In genomic region chr11:65316979-65317786, GRCh38 we compare ENCODE assay signal across 8 cellular contexts. TPM values are rescaled to one million over a fixed set of nuclear protein-coding genes. Genes with fewer than 3 reads are reported as not detected.
DNase-seq lines count a peak whose midpoint lies in the region; ATAC-seq, FAIRE-seq and TF ChIP-seq lines count a peak whose summit lies in the region.

No MANE protein-coding gene starts in this region.

- H3K27me3 Mint-ChIP-seq in Caco-2 (ENCODE audit: insufficient read depth, unreplicated experiment) = no peaks in the 10 kb centered on the region

- no peak overlapping the region for H3K4ac ChIP-seq in neuronal stem cell (ENCODE audit: low read length)

- POLR2A ChIA-PET in Caco-2 (lab: Charles Lee) = interaction anchor here (1.0 to 1.6 kb wide), 4 partner anchors 22 to 56 kb away, joined by 3 to 7 read pairs (median 4); partner anchors contain the start of gene POLA2

- H3K27me3 ChIP-seq in Caco-2 (replicated peaks; ENCODE audit: control insufficient read depth, insufficient read depth, low read length) = no peaks in the 10 kb centered on the region
- peaks cover 15% of the 10 kb centered on the region for H3K27me3 ChIP-seq in NT2/D1 (ENCODE audit: insufficient read depth, insufficient read length)
- H3K27me3 ChIP-seq in neuronal stem cell (ENCODE audit: control insufficient read depth in 3 of 3, insufficient read depth in 3 of 3, low read depth in 1 of 3, low read length in 3 of 3) = peaks cover 0 to 10% (median 0%) of the 10 kb centered on the region in 3 experiments

- H4K8ac ChIP-seq in neuronal stem cell (ENCODE audit: low read depth, low read length) = no peak overlapping the region

- peak overlapping the region; percentile 32 for H3K4me2 ChIP-seq in neuronal stem cell (ENCODE audit: insufficient read depth, low read length, poor library complexity, severe bottlenecking)

- CTCF ChIA-PET in Caco-2 (lab: Charles Lee) = interaction anchor here (0.7 to 6.5 kb wide), 7 partner anchors 8 to 259 kb away, joined by 3 to 337 read pairs (median 7); partner anchors contain the start of genes DPF2 and EHBP1L1

- H4K91ac ChIP-seq in neuronal stem cell (ENCODE audit: low read depth, low read length, poor library complexity) = no peak overlapping the region

- H3K4me1 ChIP-seq in Caco-2 (peaks cover 23% of the 10 kb centered on the region), NT2/D1 (ENCODE audit: insufficient read depth, insufficient read length) (peaks cover 30% of the 10 kb centered on the region), neuronal stem cell (ENCODE audit: control insufficient read depth in 2 of 2, insufficient read depth in 1 of 2, low read depth in 1 of 2, low read length in 2 of 2) (peaks cover 12 to 14% of the 10 kb centered on the region in 2 donors)

- intact Hi-C loops in Caco-2 (cut with micrococcal nuclease; ENCODE audit: unreplicated experiment) = no loop called here

- peaks cover 21% of the 10 kb centered on the region for H3K4me1 Mint-ChIP-seq in Caco-2 (ENCODE audit: low read depth, unreplicated experiment)

- no peak overlapping the region for H2BK5ac ChIP-seq in neuronal stem cell (ENCODE audit: low read length)

- H3K9me3 ChIP-seq in Caco-2 = no peaks in the 10 kb centered on the region
- no peaks in the 10 kb centered on the region for H3K9me3 ChIP-seq in NT2/D1 (ENCODE audit: insufficient read depth, low read length)
- no peaks in the 10 kb centered on the region for H3K9me3 ChIP-seq in neuronal stem cell (replicated peaks in 1 of 2; ENCODE audit: control insufficient read depth in 2 of 2, insufficient read depth in 1 of 2, low read depth in 1 of 2, low read length in 2 of 2)

- H3K36me3 Mint-ChIP-seq in Caco-2 (ENCODE audit: insufficient read depth, unreplicated experiment) = peaks cover 62% of the 10 kb centered on the region

- H3K9ac ChIP-seq in NT2/D1 (ENCODE audit: insufficient read length, low read depth) (peak overlapping the region; percentile 53), neuronal stem cell (ENCODE audit: low read depth, low read length, poor library complexity) (no peak overlapping the region)

- peaks cover 3% of the 10 kb centered on the region for H3K79me1 ChIP-seq in neuronal stem cell (ENCODE audit: low read depth, low read length)

- peak overlapping the region; percentile 68 for H3K18ac ChIP-seq in neuronal stem cell (ENCODE audit: low read length)

- no peak for TF ChIP-seq CTCF in Caco-2 (IDR thresholded peaks at IDR 0.05; ENCODE audit: insufficient read depth in 1 of 2, low read depth in 1 of 2, low read length in 1 of 2, severe bottlenecking in 1 of 2, unreplicated experiment in 1 of 2)

- peaks cover 8% of the 10 kb centered on the region for H3K36me3 ChIP-seq in Caco-2 (ENCODE audit: control insufficient read depth, insufficient read depth, low read length)
- peaks cover 39% of the 10 kb centered on the region for H3K36me3 ChIP-seq in NT2/D1 (ENCODE audit: insufficient read depth, insufficient read length, low read length)
- H3K36me3 ChIP-seq in neuronal stem cell (replicated peaks in 1 of 2; ENCODE audit: control insufficient read depth in 2 of 2, insufficient read depth in 2 of 2, low read length in 2 of 2) = peaks cover 6 to 18% of the 10 kb centered on the region in 2 donors

- WGBS in neuronal stem cell (ENCODE audit: extremely low coverage in 2 of 2, insufficient read length in 2 of 2, insufficient replicate concordance in 1 of 2), 2 donors = no CpG with 5 or more reads among the region's 14 CpGs

- peak overlapping the region; percentile 14 for H2AK5ac ChIP-seq in neuronal stem cell (ENCODE audit: low read depth, low read length)

- no peak overlapping the region for H2BK15ac ChIP-seq in neuronal stem cell (ENCODE audit: low read length)

- H3K4me3 ChIP-seq in Caco-2 (ENCODE audit: low read depth, low read length) (no peak overlapping the region; the same call in 1 of the 2 replicates), NT2/D1 (ENCODE audit: insufficient read length, low read depth) (peak overlapping the region; percentile 9), neuronal stem cell (ENCODE audit: low read length in 2 of 2) (no peak overlapping the region)

- no peaks in the 10 kb centered on the region for H3K9me3 Mint-ChIP-seq in Caco-2 (ENCODE audit: unreplicated experiment)

- no peak overlapping the region for H2BK120ac ChIP-seq in neuronal stem cell (ENCODE audit: low read depth, low read length)

- no peak for DNase-seq in Caco-2
- DNase-seq in NT2/D1 (ENCODE audit: low read depth, low spot score) = no peak
- peak; percentile 67 for DNase-seq in fibroblast of gingiva (ENCODE audit: low read depth)
- DNase-seq in neuronal stem cell (ENCODE audit: low spot score) = no peak
- no peak for DNase-seq in frontal cortex (ENCODE audit: low spot score in 2 of 2)
- no peak for DNase-seq in CD1c-positive myeloid dendritic cell (ENCODE audit: extremely low spot score)
- DNase-seq in activated gamma-delta T cell treated with Interleukin-2 at 50 U/mL for 16 hours = no peak

- BruUV-seq in Caco-2 (replicated peaks; lab: Mats Ljungman, UMichigan) = no TSS peak

- H3K14ac ChIP-seq in neuronal stem cell (ENCODE audit: low read length) = no peak overlapping the region

- H3K23ac ChIP-seq in neuronal stem cell (ENCODE audit: low read depth, low read length, poor library complexity) = no peak overlapping the region

- no peak overlapping the region for H3K27ac Mint-ChIP-seq in Caco-2 (ENCODE audit: unreplicated experiment)

- FAIRE-seq in frontal cortex (lab: Jason Lieb, UNC) = no peak

- H3K27ac ChIP-seq in neuronal stem cell (replicated peaks; ENCODE audit: low read length) = no peak overlapping the region

- peak overlapping the region; percentile 81 for H3K4me3 Mint-ChIP-seq in Caco-2 (ENCODE audit: unreplicated experiment)

- no peak overlapping the region for H2BK12ac ChIP-seq in neuronal stem cell (ENCODE audit: low read length)

- ATAC-seq in HG02798 (IDR thresholded peaks at IDR 0.05; ENCODE audit: poor library complexity, unreplicated experiment) = no peak

- peak overlapping the region; percentile 51 for H2AFZ ChIP-seq in neuronal stem cell (ENCODE audit: low read length)

RNA-seq across cellular contexts. Expression of gene CDC42EP2, which starts 2.5 kb away (rescaled TPM):
- total RNA-seq in Caco-2 (2022) = 38.0 and 40.7 TPM in 2 replicates
- polyA plus RNA-seq in neuronal stem cell (2013, experiment 1 of 2) = 1.4 TPM
- 1.6 TPM for polyA plus RNA-seq in neuronal stem cell (2013, experiment 2 of 2)
- 6.1 TPM for total RNA-seq in frontal cortex

RNA-seq across cellular contexts. Expression of gene DPF2, which starts 16.5 kb away (rescaled TPM):
- 64.2 and 65.3 TPM in 2 replicates for total RNA-seq in Caco-2 (2022)
- polyA plus RNA-seq in neuronal stem cell (2013, experiment 1 of 2) = 78.6 TPM
- polyA plus RNA-seq in neuronal stem cell (2013, experiment 2 of 2) = 77.3 TPM
- 17.5 TPM for total RNA-seq in frontal cortex

RNA-seq across cellular contexts. Expression of gene TIGD3, which starts 37.4 kb away (rescaled TPM):
- total RNA-seq in Caco-2 (2022) = 3.0 and 3.2 TPM in 2 replicates
- polyA plus RNA-seq in neuronal stem cell (2013, experiment 1 of 2) = 1.8 TPM
- 1.6 TPM for polyA plus RNA-seq in neuronal stem cell (2013, experiment 2 of 2)
- total RNA-seq in frontal cortex = 5.3 TPM

RNA-seq across cellular contexts. Expression of gene POLA2, which starts 55.4 kb away (rescaled TPM):
- 23.2 and 25.3 TPM in 2 replicates for total RNA-seq in Caco-2 (2022)
- polyA plus RNA-seq in neuronal stem cell (2013, experiment 1 of 2) = 13.5 TPM
- 13.4 TPM for polyA plus RNA-seq in neuronal stem cell (2013, experiment 2 of 2)
- 2.9 TPM for total RNA-seq in frontal cortex
